ENCODE assay signal across 21 cellular contexts in genomic region chr21:19340303-19340702, GRCh38.
DNase-seq lines count a peak whose midpoint lies in the region; ATAC-seq and TF ChIP-seq lines count a peak whose summit lies in the region.
"Had no signal": no experiment of that assay in that cellular context is flagged by ENCODE, and none has a peak within 500 bp of the region (broad histone marks: within the 10 kb centered on the region; RNA-seq: fewer than 3 reads in every experiment).

No MANE protein-coding gene starts in this region.

- H3K27me3 Mint-ChIP-seq in H9 (ENCODE audit: low read depth) (no peaks in the 10 kb centered on the region), glutamatergic neuron (ENCODE audit: unreplicated experiment) (peaks cover 2% of the 10 kb centered on the region), HFFc6 (ENCODE audit: insufficient read depth) (no peaks in the 10 kb centered on the region)
- H3K27me3 Mint-ChIP-seq in activated CD8-positive, alpha-beta memory T cell treated with anti-CD3 and anti-CD28 coated beads, Interleukin-2, amount 10 ng/mL, durations not matched to agents 7 days and 5 days: no peaks in the 10 kb centered on the region
- H3K27me3 Mint-ChIP-seq in activated T-cell treated with anti-CD3 and anti-CD28 coated beads, Interleukin-2, amount 50 U/mL, for 4 hours (ENCODE audit: low read depth): no peaks in the 10 kb centered on the region

- no peak overlapping the region for H3K9ac ChIP-seq in H9 (ENCODE audit: extremely low read depth, insufficient read length, low read length)
- H3K9ac ChIP-seq: KMS-11, SK-N-SH had no signal

- no peaks in the 10 kb centered on the region for H3K23me2 ChIP-seq in H9 (ENCODE audit: insufficient read length, low read depth, low read length, poor library complexity, severe bottlenecking)

- H3K27ac ChIP-seq in H9 (ENCODE audit: insufficient read length, low read depth, low read length): no peak overlapping the region
- H3K27ac ChIP-seq: KMS-11, PC-9 had no signal

- no peaks in the 10 kb centered on the region for H3K36me3 ChIP-seq in BE2C
- H3K36me3 ChIP-seq: HAP-1 had no signal

- no peak overlapping the region for H3K56ac ChIP-seq in H9 (ENCODE audit: insufficient read length, low read depth, low read length)

- CTCF ChIA-PET in activated CD8-positive, alpha-beta memory T cell treated with anti-CD3 and anti-CD28 coated beads, Interleukin-2, amount 10 ng/mL, durations not matched to agents 7 days and 5 days (lab: Charles Lee): no interaction called here

- no peak overlapping the region for H3K23ac ChIP-seq in H9 (ENCODE audit: insufficient read length, low read depth, low read length)

- no peak overlapping the region for H3K18ac ChIP-seq in H9 (ENCODE audit: insufficient read length, low read depth, low read length)

- TF ChIP-seq CTCF in BE2C (IDR thresholded peaks at IDR 0.05; ENCODE audit: low read depth, low read length) (peak; percentile 32; the same call in 1 of the 2 replicates), H9 (conservative IDR thresholded peaks at IDR 0.05) (peak; percentile 37), glutamatergic neuron (IDR thresholded peaks at IDR 0.05; ENCODE audit: partially characterized antibody, unreplicated experiment) (peak; percentile 10), HFFc6 (IDR thresholded peaks at IDR 0.05) (no peak)

- H2BK12ac ChIP-seq in H9 (ENCODE audit: insufficient read length, low read depth, low read length): no peak overlapping the region

- H3K36me3 Mint-ChIP-seq in H9 (ENCODE audit: insufficient read depth in 1 of 3, low read depth in 3 of 3) (no peaks in the 10 kb centered on the region), glutamatergic neuron (ENCODE audit: unreplicated experiment) (no peaks in the 10 kb centered on the region), HFFc6 (ENCODE audit: low read depth) (no peaks in the 10 kb centered on the region; the same call in 1 of the 2 replicates)
- H3K36me3 Mint-ChIP-seq in activated CD8-positive, alpha-beta memory T cell treated with anti-CD3 and anti-CD28 coated beads, Interleukin-2, amount 10 ng/mL, durations not matched to agents 7 days and 5 days: no peaks in the 10 kb centered on the region
- H3K36me3 Mint-ChIP-seq in activated T-cell treated with anti-CD3 and anti-CD28 coated beads, Interleukin-2, amount 50 U/mL, for 4 hours (ENCODE audit: insufficient read depth): no peaks in the 10 kb centered on the region
- H3K36me3 Mint-ChIP-seq: CD14-positive monocyte had no signal

- H3K4me1 ChIP-seq in BE2C (peaks cover 10% of the 10 kb centered on the region), H9 (ENCODE audit: insufficient read depth, low read length) (no peaks in the 10 kb centered on the region)
- H3K4me1 ChIP-seq: HAP-1 had no signal

- H2BK20ac ChIP-seq in H9 (ENCODE audit: low read depth, low read length, poor library complexity, severe bottlenecking): no peak overlapping the region

- H3T11ph ChIP-seq in H9 (ENCODE audit: low read length): no peak overlapping the region

- H4K91ac ChIP-seq in H9 (ENCODE audit: insufficient read length, low read depth, low read length): no peak overlapping the region

- peak; percentile 7 for DNase-seq in BE2C
- DNase-seq in H9: no peak
- peak; percentile 18 for DNase-seq in OCI-M1 (lab: John Stamatoyannopoulos, UW)
- DNase-seq in glutamatergic neuron: no peak
- no peak for DNase-seq in activated CD8-positive, alpha-beta memory T cell treated with anti-CD3 and anti-CD28 coated beads, Interleukin-2, amount 10 ng/mL, durations not matched to agents 7 days and 5 days
- DNase-seq in HFFc6: no peak
- DNase-seq in activated T-cell treated with anti-CD3 and anti-CD28 coated beads, Interleukin-2, amount 50 U/mL, for 4 hours: no peak
- DNase-seq in NCI-H2081 (lab: John Stamatoyannopoulos, UW): no peak
- DNase-seq: IMR-90, MV-4-11, NCI-H1436, NCI-H187 treated with DMSO at 0.1 percent for 48 hours, NCI-H226, NCI-H510A treated with DMSO at 0.1 percent for 48 hours, PC-9, RPMI8226, SHP77, SK-N-SH had no signal

- no peak overlapping the region for H4K5ac ChIP-seq in H9 (ENCODE audit: insufficient read length, low read depth, low read length)

- H3K27me3 ChIP-seq in BE2C (no peaks in the 10 kb centered on the region), H9 (ENCODE audit: insufficient read depth, low read length) (no peaks in the 10 kb centered on the region)

- no peak overlapping the region for H2BK5ac ChIP-seq in H9 (ENCODE audit: insufficient read length, low read length)

- H3K9me3 Mint-ChIP-seq in H9 (no peaks in the 10 kb centered on the region), glutamatergic neuron (ENCODE audit: unreplicated experiment) (no peaks in the 10 kb centered on the region), HFFc6 (peaks cover 34% of the 10 kb centered on the region)
- peaks cover 11% of the 10 kb centered on the region for H3K9me3 Mint-ChIP-seq in activated CD8-positive, alpha-beta memory T cell treated with anti-CD3 and anti-CD28 coated beads, Interleukin-2, amount 10 ng/mL, durations not matched to agents 7 days and 5 days (ENCODE audit: low read depth)
- peaks cover 10% of the 10 kb centered on the region for H3K9me3 Mint-ChIP-seq in activated T-cell treated with anti-CD3 and anti-CD28 coated beads, Interleukin-2, amount 50 U/mL, for 4 hours

- H3K4me1 Mint-ChIP-seq in H9: no peaks in the 10 kb centered on the region
- no peaks in the 10 kb centered on the region for H3K4me1 Mint-ChIP-seq in glutamatergic neuron (ENCODE audit: low read depth, unreplicated experiment)
- no peaks in the 10 kb centered on the region for H3K4me1 Mint-ChIP-seq in activated CD8-positive, alpha-beta memory T cell treated with anti-CD3 and anti-CD28 coated beads, Interleukin-2, amount 10 ng/mL, durations not matched to agents 7 days and 5 days
- H3K4me1 Mint-ChIP-seq in HFFc6 (ENCODE audit: low read depth): no peaks in the 10 kb centered on the region
- H3K4me1 Mint-ChIP-seq in activated T-cell treated with anti-CD3 and anti-CD28 coated beads, Interleukin-2, amount 50 U/mL, for 4 hours (ENCODE audit: low read depth): no peaks in the 10 kb centered on the region
- H3K4me1 Mint-ChIP-seq: CD14-positive monocyte had no signal

- H3K79me2 ChIP-seq in H9 (ENCODE audit: insufficient read depth, low read length): no peaks in the 10 kb centered on the region

- no peak for ATAC-seq in activated CD8-positive, alpha-beta memory T cell treated with anti-CD3 and anti-CD28 coated beads, Interleukin-2, amount 10 ng/mL, durations not matched to agents 7 days and 5 days
- ATAC-seq in activated T-cell treated with anti-CD3 and anti-CD28 coated beads, Interleukin-2, amount 50 U/mL, for 4 hours: no peak

- H3K79me1 ChIP-seq in H9 (ENCODE audit: insufficient read depth, low read depth, low read length, poor library complexity, severe bottlenecking): no peaks in the 10 kb centered on the region

- H3K4me3 Mint-ChIP-seq in H9 (no peak overlapping the region), glutamatergic neuron (ENCODE audit: unreplicated experiment) (no peak overlapping the region), HFFc6 (no peak overlapping the region)
- H3K4me3 Mint-ChIP-seq in activated CD8-positive, alpha-beta memory T cell treated with anti-CD3 and anti-CD28 coated beads, Interleukin-2, amount 10 ng/mL, durations not matched to agents 7 days and 5 days: no peak overlapping the region
- no peak overlapping the region for H3K4me3 Mint-ChIP-seq in activated T-cell treated with anti-CD3 and anti-CD28 coated beads, Interleukin-2, amount 50 U/mL, for 4 hours
- H3K4me3 Mint-ChIP-seq: CD14-positive monocyte had no signal

- H3K27ac Mint-ChIP-seq in H9: no peak overlapping the region
- H3K27ac Mint-ChIP-seq in glutamatergic neuron (ENCODE audit: unreplicated experiment): no peak overlapping the region
- H3K27ac Mint-ChIP-seq in activated CD8-positive, alpha-beta memory T cell treated with anti-CD3 and anti-CD28 coated beads, Interleukin-2, amount 10 ng/mL, durations not matched to agents 7 days and 5 days: no peak overlapping the region
- H3K27ac Mint-ChIP-seq in HFFc6: no peak overlapping the region
- H3K27ac Mint-ChIP-seq: CD14-positive monocyte had no signal

- no peak overlapping the region for H2AFZ ChIP-seq in H9 (ENCODE audit: low read length)
- H2AFZ ChIP-seq: PC-9 had no signal

- no peak overlapping the region for H4K8ac ChIP-seq in H9 (replicated peaks; ENCODE audit: insufficient read length, low read depth, low read length)

- H3K4ac ChIP-seq in H9 (ENCODE audit: low read depth, low read length): no peak overlapping the region

- H3K4me2 ChIP-seq in H9 (ENCODE audit: insufficient read depth, insufficient read length, low read length): no peak overlapping the region
- H3K4me2 ChIP-seq: KMS-11, PC-9, SK-N-SH had no signal

- no peaks in the 10 kb centered on the region for H4K20me1 ChIP-seq in H9 (ENCODE audit: control insufficient read depth, insufficient read depth, insufficient read length)

- no peak overlapping the region for H3K4me3 ChIP-seq in BE2C (ENCODE audit: low read depth, low read length)
- H3K4me3 ChIP-seq: HAP-1, PC-9 had no signal

- H2BK120ac ChIP-seq in H9 (ENCODE audit: low read depth, low read length, poor library complexity, severe bottlenecking): no peak overlapping the region

- no peak overlapping the region for H3K14ac ChIP-seq in H9 (ENCODE audit: insufficient read depth, low read length)

- H2BK15ac ChIP-seq in H9 (ENCODE audit: low read depth, low read length): no peak overlapping the region

- no CpG with 5 or more reads among the region's 2 CpGs for WGBS in H9 (ENCODE audit: extremely low coverage, insufficient read length, low lambda C conversion rate)

- H3K9me3 ChIP-seq in BE2C: no peaks in the 10 kb centered on the region
- H3K9me3 ChIP-seq in H9 (ENCODE audit: control insufficient read depth, low read depth, low read length): no peaks in the 10 kb centered on the region
- H3K9me3 ChIP-seq: HAP-1, SK-N-SH had no signal

- H2AK5ac ChIP-seq in H9 (ENCODE audit: insufficient read length, low read length): no peak overlapping the region

Comparison
In these comparisons a context has a peak if more than half of its experiments do, and no peak if none do; other contexts are left out.
1. DNase-seq: peak in BE2C (single experiment) and OCI-M1 (single experiment); none in H9 (single experiment), glutamatergic neuron (single experiment), activated CD8-positive, alpha-beta memory T cell treated with anti-CD3 and anti-CD28 coated beads, Interleukin-2, amount 10 ng/mL, durations not matched to agents 7 days and 5 days (single experiment), HFFc6 (single experiment), activated T-cell treated with anti-CD3 and anti-CD28 coated beads, Interleukin-2, amount 50 U/mL, for 4 hours (single experiment) and NCI-H2081 (0 of 2).